ENCODE assay signal across 7 cellular contexts in the genomic region with DNA sequence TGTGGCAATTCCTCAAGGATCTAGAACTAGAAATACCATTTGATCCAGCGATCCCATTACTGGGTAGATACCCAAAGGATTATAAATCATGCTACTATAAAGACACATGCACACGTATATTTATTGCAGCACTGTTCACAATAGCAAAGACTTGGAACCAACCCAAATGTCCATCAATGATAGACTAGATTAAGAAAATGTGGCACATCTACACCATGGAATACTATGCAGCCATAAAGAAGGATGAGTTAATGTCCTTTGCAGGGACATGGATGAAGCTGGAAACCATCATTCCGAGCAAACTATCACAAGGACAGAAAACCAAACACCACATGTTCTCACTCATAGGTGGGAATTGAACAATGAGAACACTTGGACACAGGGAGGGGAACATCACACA. TPM values are rescaled to one million over a fixed set of nuclear protein-coding genes. Genes with fewer than 3 reads are reported as not detected.
A peak's percentile ranks its signal among the peaks of the same experiment; 100 is the strongest.
DNase-seq lines count a peak whose midpoint lies in the region; ATAC-seq, FAIRE-seq and TF ChIP-seq lines count a peak whose summit lies in the region.
"Not testable (repeated sequence)": the region's sequence is repeated elsewhere in the genome, so short reads cannot be mapped to it uniquely, and the experiment has no call there.
"Had no signal": no experiment of that assay in that cellular context is flagged by ENCODE, and none has a peak within 500 bp of the region (broad histone marks: within the 10 kb centered on the region; RNA-seq: fewer than 3 reads in every experiment).

No MANE protein-coding gene starts in this region.

- CTCF ChIA-PET in HEK293 (lab: Yijun Ruan, JAX); K562 (lab: Yijun Ruan, JAX; ENCODE audit: low intra/inter-chr PET ratio): not testable (repeated sequence)

- not testable (repeated sequence) for TF ChIP-seq CTCF in HEK293 (tag by site-specific recombination; IDR thresholded peaks at IDR 0.05); K562 (IDR thresholded peaks at IDR 0.05 in 2 of 3, conservative IDR thresholded peaks at IDR 0.05 in 1 of 3; ENCODE audit: insufficient read depth in 2 of 3, low read depth in 1 of 3, low read length in 3 of 3)

- 65% methylated on average over 2 of the region's 3 CpGs for WGBS in K562 (ENCODE audit: insufficient coverage, low coverage, missing lambda C conversion rate)

- H3K36me3 ChIP-seq in HEK293 (ENCODE audit: control insufficient read depth in 2 of 2, insufficient read depth in 1 of 2, low read length in 2 of 2); K562 (ENCODE audit: control insufficient read depth, insufficient read depth, low read length): not testable (repeated sequence)

- BruUV-seq in K562 (replicated peaks; lab: Mats Ljungman, UMichigan): not testable (repeated sequence)

- ATAC-seq in SK-N-SH treated with all-trans-retinoic acid at 6 μM for 48 hours, K562: not testable (repeated sequence)

- not testable (repeated sequence) for H3K9me1 ChIP-seq in K562 (ENCODE audit: control insufficient read depth, insufficient read depth, low read length)

- not testable (repeated sequence) for H3K4me2 ChIP-seq in K562 (ENCODE audit: insufficient read depth, low read length)

- not testable (repeated sequence) for H4K20me1 ChIP-seq in K562 (replicated peaks; ENCODE audit: control insufficient read depth, insufficient read depth, low read length)

- TF ChIP-seq EP300 in K562 (IDR thresholded peaks at IDR 0.05; ENCODE audit: low read length): not testable (repeated sequence)

- H3K9ac ChIP-seq in K562 (ENCODE audit: insufficient read depth in 1 of 2, low read depth in 2 of 2, low read length in 2 of 2): not testable (repeated sequence)

- in situ Hi-C loops in K562 (cut with MboI): not testable (repeated sequence)

- H3K4me3 ChIP-seq in HEK293 (ENCODE audit: low read depth, low read length); K562: not testable (repeated sequence)

- H2AFZ ChIP-seq in K562 (ENCODE audit: low read depth, low read length): not testable (repeated sequence)

- not testable (repeated sequence) for H3K79me2 ChIP-seq in K562 (ENCODE audit: control insufficient read depth, insufficient read depth, low read length)

- not testable (repeated sequence) for H3K27me3 ChIP-seq in K562 (ENCODE audit: control insufficient read depth in 2 of 2, insufficient read depth in 2 of 2, low read length in 2 of 2)

- not testable (repeated sequence) for H3K9me3 ChIP-seq in HEK293 (ENCODE audit: control insufficient read depth, insufficient read depth, low read depth, low read length); K562 (replicated peaks; ENCODE audit: control insufficient read depth, insufficient read depth, low read depth, low read length)

- H3K4me1 ChIP-seq in HEK293 (ENCODE audit: control insufficient read depth, insufficient read depth, low read length); K562 (replicated peaks in 1 of 2; ENCODE audit: control insufficient read depth in 2 of 2, insufficient read depth in 2 of 2, low read length in 2 of 2): not testable (repeated sequence)

- TF ChIP-seq RAD21 in K562 (CRISPR knock-in tag; conservative IDR thresholded peaks at IDR 0.05 in 1 of 2, IDR thresholded peaks at IDR 0.05 in 1 of 2): not testable (repeated sequence)

- not testable (repeated sequence) for H3K27ac ChIP-seq in HEK293 (ENCODE audit: extremely low read depth, low read depth, low read length); K562 (ENCODE audit: extremely low read depth, low read depth, low read length)

- POLR2A ChIA-PET in HEK293 (lab: Yijun Ruan, JAX); K562 (lab: Yijun Ruan, JAX): not testable (repeated sequence)

- not testable (repeated sequence) for TF ChIP-seq POLR2A in K562 (conservative IDR thresholded peaks at IDR 0.05)

- not testable (repeated sequence) for DNase-seq in K562 (ENCODE audit: extremely low read depth in 1 of 4, low spot score in 3 of 4)

- intact Hi-C loops in K562 (cut with micrococcal nuclease): not testable (repeated sequence)

- FAIRE-seq in K562 (lab: Jason Lieb, UNC): not testable (repeated sequence)

TF ChIP-seq in HEK293, 187 proteins besides CTCF, POLR2A, EP300 and RAD21:
- 0 out of 2 replicates have a peak, but pooled peaks have one; percentile 63 for TF ChIP-seq ZNF146 (tag by site-specific recombination; IDR thresholded peaks at IDR 0.05)

TF ChIP-seq in SK-N-SH treated with all-trans-retinoic acid at 6 μM for 48 hours, 23 proteins besides CTCF, POLR2A, EP300 and RAD21:
- peak; percentile 65 for TF ChIP-seq ZNF8 (CRISPR knock-in tag; IDR thresholded peaks at IDR 0.05)

TF ChIP-seq in K562, 482 proteins besides CTCF, POLR2A, EP300 and RAD21:
- peak; percentile 80 for TF ChIP-seq ZNF146 (CRISPR knock-in tag; IDR thresholded peaks at IDR 0.05; ENCODE audit: unreplicated experiment)

RNA-seq across cellular contexts. Expression of a gene that starts 49.2 kb away (rescaled TPM):
- total RNA-seq in K562 (2011; cell fraction: chromatin; rRNA removed; ENCODE audit: low replicate concordance): not detected in 2 replicates
- not detected in 2 replicates for total RNA-seq in K562 (2011; cell fraction: nucleolus; rRNA removed)
- not detected in 2 replicates for total RNA-seq in K562 (2011; cell fraction: nucleoplasm; rRNA removed)
- total RNA-seq in K562 (2014; rRNA removed) (not detected in 2 replicates), K562 (2014; rRNA removed; fragmentation: Illumina TruSeq; extraction: Trizol) (not detected in 2 replicates), K562 (2015; rRNA removed; fragmentation: Illumina TruSeq; extraction: Trizol) (not detected in 2 replicates), K562 (2021) (not detected in 2 replicates)
- polyA plus RNA-seq in K562 (2011; rRNA removed) (0.01 TPM in 1 of 2 replicates, not detected in the other), K562 (2014; fragmentation: Illumina TruSeq; extraction: Trizol) (not detected in 2 replicates), K562 (2014; fragmentation: Nextera tagmentation; extraction: Ambion mirVana) (under 1 TPM; 0.01 TPM), K562 (2014; rRNA removed) (0.01 TPM in 1 of 2 replicates, not detected in the other)
- polyA plus RNA-seq in K562 (2011; cell fraction: cytosol; rRNA removed): 0.01 TPM in 1 of 2 replicates, not detected in the other
- polyA plus RNA-seq in K562 (2011; cell fraction: nucleus; rRNA removed): 0.06 TPM in 1 of 2 replicates, not detected in the other
- 0.04 and 0.11 TPM in 2 replicates for polyA plus RNA-seq in K562 (2012)
- under 0.01 and 0.03 TPM in 2 replicates for polyA minus RNA-seq in K562 (2011; rRNA and poly(A)+ RNA removed)
- polyA minus RNA-seq in K562 (2011; cell fraction: cytosol; rRNA and poly(A)+ RNA removed): 0.09 TPM in 1 of 2 replicates, not detected in the other
- under 0.01 TPM in 1 of 2 replicates, not detected in the other for polyA minus RNA-seq in K562 (2011; cell fraction: nucleus; rRNA and poly(A)+ RNA removed)
- total RNA-seq: A673; Calu3; CD8-positive, alpha-beta memory T cell had no signal
- polyA plus RNA-seq: CD14-positive monocyte had no signal
